ENCODE assay signal across 1 cellular context in the genomic region with DNA sequence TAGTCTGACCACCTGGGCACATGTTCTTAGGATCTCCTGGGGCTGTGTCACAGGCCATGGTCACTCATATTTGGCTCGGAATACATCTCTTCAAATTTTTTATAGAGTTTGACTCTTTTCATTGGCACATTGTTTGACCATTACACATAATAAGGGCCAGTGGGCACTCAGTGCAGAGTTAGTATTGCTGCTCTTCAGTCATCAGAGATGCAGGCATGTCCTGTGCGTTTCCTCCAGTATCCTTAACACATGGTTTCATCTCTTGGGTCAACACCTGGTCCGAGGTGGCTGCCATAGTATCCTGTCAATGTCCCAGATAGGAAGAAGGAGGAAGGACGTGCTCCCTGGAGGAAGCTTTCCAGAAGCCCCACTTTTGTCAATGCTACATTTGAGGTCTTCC.
TF ChIP-seq lines count a peak whose summit lies in the region.

No MANE protein-coding gene starts in this region.

TF ChIP-seq in IMR-90, 13 proteins besides CTCF, POLR2A, EP300 and RAD21 (continued from another document):
- TF ChIP-seq, protein P1, sequence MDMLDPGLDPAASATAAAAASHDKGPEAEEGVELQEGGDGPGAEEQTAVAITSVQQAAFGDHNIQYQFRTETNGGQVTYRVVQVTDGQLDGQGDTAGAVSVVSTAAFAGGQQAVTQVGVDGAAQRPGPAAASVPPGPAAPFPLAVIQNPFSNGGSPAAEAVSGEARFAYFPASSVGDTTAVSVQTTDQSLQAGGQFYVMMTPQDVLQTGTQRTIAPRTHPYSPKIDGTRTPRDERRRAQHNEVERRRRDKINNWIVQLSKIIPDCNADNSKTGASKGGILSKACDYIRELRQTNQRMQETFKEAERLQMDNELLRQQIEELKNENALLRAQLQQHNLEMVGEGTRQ (IDR thresholded peaks at IDR 0.05; ENCODE audit: low read depth, low read length): no peak
- no peak for TF ChIP-seq MAZ (IDR thresholded peaks at IDR 0.05; ENCODE audit: borderline replicate concordance, low read depth, low read length)
- TF ChIP-seq, protein P2, sequence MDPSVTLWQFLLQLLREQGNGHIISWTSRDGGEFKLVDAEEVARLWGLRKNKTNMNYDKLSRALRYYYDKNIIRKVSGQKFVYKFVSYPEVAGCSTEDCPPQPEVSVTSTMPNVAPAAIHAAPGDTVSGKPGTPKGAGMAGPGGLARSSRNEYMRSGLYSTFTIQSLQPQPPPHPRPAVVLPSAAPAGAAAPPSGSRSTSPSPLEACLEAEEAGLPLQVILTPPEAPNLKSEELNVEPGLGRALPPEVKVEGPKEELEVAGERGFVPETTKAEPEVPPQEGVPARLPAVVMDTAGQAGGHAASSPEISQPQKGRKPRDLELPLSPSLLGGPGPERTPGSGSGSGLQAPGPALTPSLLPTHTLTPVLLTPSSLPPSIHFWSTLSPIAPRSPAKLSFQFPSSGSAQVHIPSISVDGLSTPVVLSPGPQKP (IDR thresholded peaks at IDR 0.05; ENCODE audit: borderline replicate concordance, low read depth, low read length): no peak
- no peak for TF ChIP-seq RFX5 (IDR thresholded peaks at IDR 0.05; ENCODE audit: low read depth, low read length)
- no peak for TF ChIP-seq FOS (IDR thresholded peaks at IDR 0.05; ENCODE audit: low read depth, low read length)
- TF ChIP-seq CEBPB (IDR thresholded peaks at IDR 0.05; ENCODE audit: low read depth, low read length): no peak
- no peak for TF ChIP-seq SMC3 (IDR thresholded peaks at IDR 0.05; ENCODE audit: low read depth, low read length)
- TF ChIP-seq MXI1 (IDR thresholded peaks at IDR 0.05; ENCODE audit: borderline replicate concordance, low read depth, low read length): no peak
- no peak for TF ChIP-seq RCOR1 (IDR thresholded peaks at IDR 0.05; ENCODE audit: insufficient replicate concordance, low read length)
- no peak for TF ChIP-seq BHLHE40 (IDR thresholded peaks at IDR 0.05; ENCODE audit: low read depth, low read length)
- no peak for TF ChIP-seq CHD1 (IDR thresholded peaks at IDR 0.05; ENCODE audit: low read depth, low read length)
- TF ChIP-seq MAFK (IDR thresholded peaks at IDR 0.05; ENCODE audit: low read depth, low read length): no peak
